25 cellular contexts compared by ENCODE assay signal in genomic region chr1:80988896-80989295, GRCh38.
"Had no signal": no experiment of that assay in that cellular context is flagged by ENCODE, and none has a peak within 500 bp of the region (broad histone marks: within the 10 kb centered on the region; RNA-seq: fewer than 3 reads in every experiment).

No MANE protein-coding gene starts in this region.

- H3K36me3 ChIP-seq: brain microvascular endothelial cell, heart right ventricle, stomach, suprapubic skin, tibial nerve had no signal

- H3K27me3 ChIP-seq: brain microvascular endothelial cell, heart right ventricle, stomach, suprapubic skin, tibial nerve had no signal

- H2AFZ ChIP-seq: parathyroid adenoma had no signal

- H3K9me3 ChIP-seq: heart right ventricle, stomach, suprapubic skin, tibial nerve had no signal

- H3K4me3 ChIP-seq: heart right ventricle, smooth muscle cell, stomach, suprapubic skin, tibial nerve had no signal

- H3K27ac ChIP-seq: brain microvascular endothelial cell, heart right ventricle, parathyroid adenoma, stomach, suprapubic skin, tibial nerve had no signal

- ATAC-seq: activated CD8-positive, alpha-beta memory T cell treated with anti-CD3 and anti-CD28 coated beads, Interleukin-2, amount 10 ng/mL, durations not matched to agents 7 days and 5 days; activated CD8-positive, alpha-beta T cell treated with anti-CD3 and anti-CD28 coated beads for 36 hours; activated naive CD8-positive, alpha-beta T cell treated with anti-CD3 and anti-CD28 coated beads, Interleukin-2, amount 50 U/mL, for 24 hours; right cardiac atrium; stimulated activated memory B cell treated with anti-CD40 and anti-IgM and Interleukin-4, amounts not matched to agents 10 μg/mL and 1 μg/mL and 100 μg/mL, for 72 hours had no signal

- H3K4me1 ChIP-seq: heart right ventricle, parathyroid adenoma, stomach had no signal

- H3K79me2 ChIP-seq: parathyroid adenoma had no signal

- H3K4me2 ChIP-seq: smooth muscle cell had no signal

- DNase-seq: activated CD4-positive, alpha-beta T cell treated with anti-CD3 and anti-CD28 coated beads, Interleukin-2, amount 10 ng/mL, durations not matched to agents 24 days and 14 days; activated CD4-positive, CD25-positive, alpha-beta regulatory T cell; activated CD8-positive, alpha-beta memory T cell treated with anti-CD3 and anti-CD28 coated beads, Interleukin-2, amount 10 ng/mL, durations not matched to agents 7 days and 5 days; activated CD8-positive, alpha-beta T cell treated with anti-CD3 and anti-CD28 coated beads for 36 hours; activated effector memory CD4-positive, alpha-beta T cell treated with anti-CD3 and anti-CD28 coated beads, Interleukin-2, amount 50 U/mL, for 16 hours; activated naive CD4-positive, alpha-beta T cell treated with anti-CD3 and anti-CD28 coated beads, Interleukin-2, amount 10 ng/mL, durations not matched to agents 7 days and 5 days; activated naive CD8-positive, alpha-beta T cell treated with anti-CD3 and anti-CD28 coated beads, Interleukin-2, amount 50 U/mL, for 24 hours; activated T-cell treated with anti-CD3 and anti-CD28 coated beads for 4 hours; anterior cingulate cortex; brain microvascular endothelial cell; central memory CD4-positive, alpha-beta T cell; dermis blood vessel endothelial cell; effector CD8-positive, alpha-beta T cell; heart right ventricle; islet precursor cell; left cardiac atrium; nucleus accumbens; right cardiac atrium; stimulated activated CD4-positive, alpha-beta T cell treated with anti-CD3 and anti-CD28 coated beads, Interleukin-15, amount 100 ng/mL, for 24 hours; stomach had no signal

- H3K9ac ChIP-seq: parathyroid adenoma had no signal
